In genomic region chr15:43439268-43439667, GRCh38 we compare ENCODE assay signal across 21 cellular contexts.
"Had no signal": no experiment of that assay in that cellular context is flagged by ENCODE, and none has a peak within 500 bp of the region (broad histone marks: within the 10 kb centered on the region; RNA-seq: fewer than 3 reads in every experiment).

No MANE protein-coding gene starts in this region.

- H3K27ac ChIP-seq: brain microvascular endothelial cell, cardiac muscle cell had no signal

- H3K4me1 Mint-ChIP-seq: activated B cell treated with CpG ODN at 0.5 μM for 24 hours had no signal

- ATAC-seq: PC-3 had no signal

- H3K4me3 Mint-ChIP-seq: activated B cell treated with CpG ODN at 0.5 μM for 24 hours; activated CD4-positive, alpha-beta memory T cell treated with anti-CD3 and anti-CD28 coated beads for 36 hours; activated CD4-positive, alpha-beta T cell treated with anti-CD3 and anti-CD28 coated beads, Interleukin-2, amount 10 ng/mL, durations not matched to agents 7 days and 5 days; activated naive CD4-positive, alpha-beta T cell treated with anti-CD3 and anti-CD28 coated beads, Interleukin-2, amount 10 ng/mL, durations not matched to agents 7 days and 5 days; activated naive CD8-positive, alpha-beta T cell treated with anti-CD3 and anti-CD28 coated beads for 36 hours; T-helper 1 cell treated with Interleukin-12 subunit alpha and Interleukin-12 subunit beta and Interleukin-4 antibody, amounts not matched to agents 30 μg/mL and 1 μg/mL, for 36 hours had no signal

- H3K4me3 ChIP-seq: cardiac muscle cell had no signal

- H3K27me3 Mint-ChIP-seq: activated B cell treated with CpG ODN at 0.5 μM for 24 hours; activated CD4-positive, alpha-beta memory T cell treated with anti-CD3 and anti-CD28 coated beads for 36 hours; activated CD4-positive, alpha-beta T cell treated with anti-CD3 and anti-CD28 coated beads, Interleukin-2, amount 10 ng/mL, durations not matched to agents 7 days and 5 days; activated naive CD4-positive, alpha-beta T cell treated with anti-CD3 and anti-CD28 coated beads, Interleukin-2, amount 10 ng/mL, durations not matched to agents 7 days and 5 days; activated naive CD8-positive, alpha-beta T cell treated with anti-CD3 and anti-CD28 coated beads for 36 hours had no signal

- H3K27ac Mint-ChIP-seq: activated B cell treated with CpG ODN at 0.5 μM for 24 hours; activated CD4-positive, alpha-beta memory T cell treated with anti-CD3 and anti-CD28 coated beads for 36 hours; activated CD4-positive, alpha-beta T cell treated with anti-CD3 and anti-CD28 coated beads, Interleukin-2, amount 10 ng/mL, durations not matched to agents 7 days and 5 days; activated naive CD4-positive, alpha-beta T cell treated with anti-CD3 and anti-CD28 coated beads, Interleukin-2, amount 10 ng/mL, durations not matched to agents 7 days and 5 days; activated naive CD8-positive, alpha-beta T cell treated with anti-CD3 and anti-CD28 coated beads for 36 hours; activated T-helper 2 cell treated with anti-CD3 and anti-CD28 coated beads, Interferon-gamma antibody, Interleukin-2, Interleukin-4, amounts not matched to agents 10 μg/mL and 5 μg/mL and 100 μg/mL, durations not matched to agents 14 hours and 24 hours and 36 hours had no signal

- H3K27me3 ChIP-seq: brain microvascular endothelial cell, cardiac muscle cell had no signal

- DNase-seq: activated B cell treated with CpG ODN at 0.5 μM for 24 hours; activated CD4-positive, alpha-beta memory T cell treated with anti-CD3 and anti-CD28 coated beads for 36 hours; activated CD4-positive, alpha-beta T cell treated with anti-CD3 and anti-CD28 coated beads for 1 hour; activated CD4-positive, alpha-beta T cell treated with anti-CD3 and anti-CD28 coated beads, Interleukin-2, amount 10 ng/mL, durations not matched to agents 7 days and 5 days; activated gamma-delta T cell treated with Interleukin-2 at 50 U/mL for 16 hours; activated naive CD4-positive, alpha-beta T cell treated with anti-CD3 and anti-CD28 coated beads, Interleukin-2, amount 10 ng/mL, durations not matched to agents 7 days and 5 days; activated naive CD8-positive, alpha-beta T cell treated with anti-CD3 and anti-CD28 coated beads for 36 hours; activated T-cell treated with anti-CD3 and anti-CD28 coated beads for 4 hours; activated T-cell treated with anti-CD3 and anti-CD28 coated beads, Interleukin-2, amount 50 U/mL, for 48 hours; brain microvascular endothelial cell; Kasumi-1; NCI-H1105 treated with DMSO at 0.1 percent for 48 hours; NCI-H1436 treated with DMSO at 0.1 percent for 48 hours; NCI-H187; NCI-H2081; NCI-H510A treated with DMSO at 0.1 percent for 48 hours; PC-3; SHP77 treated with DMSO at 0.1 percent for 48 hours had no signal

- H3K9me3 Mint-ChIP-seq: activated B cell treated with CpG ODN at 0.5 μM for 24 hours; activated CD4-positive, alpha-beta memory T cell treated with anti-CD3 and anti-CD28 coated beads for 36 hours; activated CD4-positive, alpha-beta T cell treated with anti-CD3 and anti-CD28 coated beads, Interleukin-2, amount 10 ng/mL, durations not matched to agents 7 days and 5 days; activated naive CD4-positive, alpha-beta T cell treated with anti-CD3 and anti-CD28 coated beads, Interleukin-2, amount 10 ng/mL, durations not matched to agents 7 days and 5 days; activated naive CD8-positive, alpha-beta T cell treated with anti-CD3 and anti-CD28 coated beads for 36 hours; activated T-helper 2 cell treated with anti-CD3 and anti-CD28 coated beads, Interferon-gamma antibody, Interleukin-2, Interleukin-4, amounts not matched to agents 10 μg/mL and 5 μg/mL and 100 μg/mL, durations not matched to agents 14 hours and 24 hours and 36 hours; T-helper 1 cell treated with Interleukin-12 subunit alpha and Interleukin-12 subunit beta and Interleukin-4 antibody, amounts not matched to agents 30 μg/mL and 1 μg/mL, for 36 hours had no signal
